ENCODE assay signal across 1 cellular context in the genomic region with DNA sequence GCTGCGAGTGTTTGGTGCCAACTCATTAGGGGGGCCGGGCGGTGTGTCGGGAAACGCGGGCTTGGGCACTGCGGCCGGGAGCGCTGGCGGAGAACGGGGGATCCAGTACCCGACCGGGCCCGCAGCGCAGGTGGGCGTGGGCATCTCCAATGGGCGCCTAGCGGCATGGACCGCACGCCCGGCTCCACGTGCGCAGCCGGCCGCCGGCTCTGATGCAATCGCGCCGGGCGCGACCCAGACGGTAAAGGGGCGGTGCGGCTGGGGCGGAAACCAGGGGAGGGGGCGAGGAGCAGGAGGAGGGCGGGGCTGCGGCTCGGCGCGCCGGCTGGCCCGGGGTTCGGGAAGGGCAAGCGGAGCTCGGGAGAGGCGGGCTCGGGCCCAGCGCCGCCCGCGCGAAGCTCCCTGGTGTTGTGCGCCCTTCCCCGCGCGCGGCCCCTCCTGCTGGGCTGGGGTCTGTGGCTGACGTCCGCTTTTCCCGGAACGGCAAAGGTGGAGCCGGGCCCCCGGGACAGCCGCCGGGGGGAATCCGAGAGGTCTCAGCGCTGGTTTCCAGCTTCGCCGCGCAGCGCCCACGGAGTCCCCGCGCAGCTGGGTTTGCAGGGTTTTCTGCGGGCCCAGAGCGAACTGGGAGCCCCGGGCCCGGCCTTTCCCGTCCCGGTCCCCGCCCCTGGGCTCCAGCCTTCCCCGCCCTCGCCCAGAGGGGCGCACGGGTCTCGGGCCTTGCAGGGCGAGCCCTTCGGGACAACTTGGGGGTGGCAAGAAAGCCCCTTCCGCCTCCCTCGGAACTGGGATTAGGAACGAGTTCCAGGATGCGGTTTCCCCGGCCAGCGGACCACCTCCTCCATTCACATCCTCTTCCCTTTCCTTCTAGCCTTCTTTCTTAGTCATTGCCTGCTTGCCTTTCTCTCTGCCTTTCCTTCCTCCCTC.
TF ChIP-seq lines count a peak whose summit lies in the region.

No MANE protein-coding gene starts in this region.

TF ChIP-seq in HepG2, 621 proteins besides CTCF, POLR2A, EP300 and RAD21 (continued from another document and continues in another):
- TF ChIP-seq, protein P1, sequence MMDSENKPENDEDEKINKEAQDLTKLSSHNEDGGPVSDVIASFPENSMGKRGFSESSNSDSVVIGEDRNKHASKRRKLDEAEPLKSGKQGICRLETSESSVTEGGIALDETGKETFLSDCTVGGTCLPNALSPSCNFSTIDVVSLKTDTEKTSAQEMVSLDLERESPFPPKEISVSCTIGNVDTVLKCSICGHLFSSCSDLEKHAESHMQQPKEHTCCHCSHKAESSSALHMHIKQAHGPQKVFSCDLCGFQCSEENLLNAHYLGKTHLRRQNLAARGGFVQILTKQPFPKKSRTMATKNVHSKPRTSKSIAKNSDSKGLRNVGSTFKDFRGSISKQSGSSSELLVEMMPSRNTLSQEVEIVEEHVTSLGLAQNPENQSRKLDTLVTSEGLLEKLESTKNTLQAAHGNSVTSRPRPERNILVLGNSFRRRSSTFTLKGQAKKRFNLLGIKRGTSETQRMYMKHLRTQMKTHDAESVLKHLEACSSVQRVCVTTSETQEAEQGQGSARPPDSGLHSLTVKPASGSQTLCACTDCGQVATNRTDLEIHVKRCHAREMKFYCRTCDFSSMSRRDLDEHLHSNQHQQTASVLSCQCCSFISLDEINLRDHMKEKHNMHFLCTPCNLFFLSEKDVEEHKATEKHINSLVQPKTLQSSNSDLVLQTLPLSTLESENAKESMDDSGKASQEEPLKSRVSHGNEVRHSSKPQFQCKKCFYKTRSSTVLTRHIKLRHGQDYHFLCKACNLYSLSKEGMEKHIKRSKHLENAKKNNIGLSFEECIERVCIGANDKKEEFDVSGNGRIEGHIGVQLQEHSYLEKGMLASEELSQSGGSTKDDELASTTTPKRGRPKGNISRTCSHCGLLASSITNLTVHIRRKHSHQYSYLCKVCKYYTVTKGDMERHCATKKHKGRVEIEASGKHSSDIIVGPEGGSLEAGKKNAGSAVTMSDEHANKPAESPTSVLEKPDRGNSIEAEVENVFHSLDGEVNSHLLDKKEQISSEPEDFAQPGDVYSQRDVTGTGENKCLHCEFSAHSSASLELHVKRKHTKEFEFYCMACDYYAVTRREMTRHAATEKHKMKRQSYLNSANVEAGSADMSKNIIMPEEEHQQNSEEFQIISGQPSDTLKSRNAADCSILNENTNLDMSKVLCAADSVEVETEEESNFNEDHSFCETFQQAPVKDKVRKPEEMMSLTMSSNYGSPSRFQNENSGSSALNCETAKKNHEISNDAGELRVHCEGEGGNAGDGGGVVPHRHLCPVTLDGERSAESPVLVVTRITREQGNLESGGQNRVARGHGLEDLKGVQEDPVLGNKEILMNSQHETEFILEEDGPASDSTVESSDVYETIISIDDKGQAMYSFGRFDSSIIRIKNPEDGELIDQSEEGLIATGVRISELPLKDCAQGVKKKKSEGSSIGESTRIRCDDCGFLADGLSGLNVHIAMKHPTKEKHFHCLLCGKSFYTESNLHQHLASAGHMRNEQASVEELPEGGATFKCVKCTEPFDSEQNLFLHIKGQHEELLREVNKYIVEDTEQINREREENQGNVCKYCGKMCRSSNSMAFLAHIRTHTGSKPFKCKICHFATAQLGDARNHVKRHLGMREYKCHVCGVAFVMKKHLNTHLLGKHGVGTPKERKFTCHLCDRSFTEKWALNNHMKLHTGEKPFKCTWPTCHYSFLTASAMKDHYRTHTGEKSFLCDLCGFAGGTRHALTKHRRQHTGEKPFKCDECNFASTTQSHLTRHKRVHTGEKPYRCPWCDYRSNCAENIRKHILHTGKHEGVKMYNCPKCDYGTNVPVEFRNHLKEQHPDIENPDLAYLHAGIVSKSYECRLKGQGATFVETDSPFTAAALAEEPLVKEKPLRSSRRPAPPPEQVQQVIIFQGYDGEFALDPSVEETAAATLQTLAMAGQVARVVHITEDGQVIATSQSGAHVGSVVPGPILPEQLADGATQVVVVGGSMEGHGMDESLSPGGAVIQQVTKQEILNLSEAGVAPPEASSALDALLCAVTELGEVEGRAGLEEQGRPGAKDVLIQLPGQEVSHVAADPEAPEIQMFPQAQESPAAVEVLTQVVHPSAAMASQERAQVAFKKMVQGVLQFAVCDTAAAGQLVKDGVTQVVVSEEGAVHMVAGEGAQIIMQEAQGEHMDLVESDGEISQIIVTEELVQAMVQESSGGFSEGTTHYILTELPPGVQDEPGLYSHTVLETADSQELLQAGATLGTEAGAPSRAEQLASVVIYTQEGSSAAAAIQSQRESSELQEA (CRISPR knock-in tag; IDR thresholded peaks at IDR 0.05; ENCODE audit: not compliant biosample characterization) = peak; percentile 90
- no peak for TF ChIP-seq THAP9 (CRISPR knock-in tag; IDR thresholded peaks at IDR 0.05; ENCODE audit: borderline replicate concordance)
- peak; percentile 71; the same call in 1 of the 2 replicates for TF ChIP-seq IKZF5 (CRISPR knock-in tag; IDR thresholded peaks at IDR 0.05)
- peak; percentile 77; the same call in 1 of the 2 replicates for TF ChIP-seq GATAD1 (CRISPR knock-in tag; IDR thresholded peaks at IDR 0.05)
- no peak for TF ChIP-seq HMGA1 (CRISPR knock-in tag; conservative IDR thresholded peaks at IDR 0.05)
- peak; percentile 90 for TF ChIP-seq ZHX1 (CRISPR knock-in tag; IDR thresholded peaks at IDR 0.05; ENCODE audit: low read depth)
- TF ChIP-seq ZNF543 (CRISPR knock-in tag; IDR thresholded peaks at IDR 0.05) = peak; percentile 91
- TF ChIP-seq HDAC2 (CRISPR knock-in tag; IDR thresholded peaks at IDR 0.05) = peak; percentile 79
- TF ChIP-seq SNAI1 (CRISPR knock-in tag; IDR thresholded peaks at IDR 0.05; ENCODE audit: borderline replicate concordance) = peak; percentile 76; the same call in 1 of the 2 replicates
- TF ChIP-seq GABPA (IDR thresholded peaks at IDR 0.05; ENCODE audit: low read depth, low read length) = peak; percentile 8; the same call in 1 of the 2 replicates
- TF ChIP-seq GABPA (CRISPR knock-in tag; IDR thresholded peaks at IDR 0.05; ENCODE audit: low read depth) = no peak
- TF ChIP-seq ZNF569 (CRISPR knock-in tag; IDR thresholded peaks at IDR 0.05; ENCODE audit: borderline replicate concordance) = 0 out of 2 replicates have a peak, but pooled peaks have one; percentile 38
- no peak for TF ChIP-seq ZNF382 (CRISPR knock-in tag; IDR thresholded peaks at IDR 0.05; ENCODE audit: borderline replicate concordance)
- no peak for TF ChIP-seq ZNF577 (CRISPR knock-in tag; IDR thresholded peaks at IDR 0.05; ENCODE audit: borderline replicate concordance, low read depth)
- no peak for TF ChIP-seq NR2F6 (IDR thresholded peaks at IDR 0.05)
- peak; percentile 62; the same call in 1 of the 2 replicates for TF ChIP-seq NR2F6 (CRISPR knock-in tag; IDR thresholded peaks at IDR 0.05)
- TF ChIP-seq ISL2 (CRISPR knock-in tag; IDR thresholded peaks at IDR 0.05) = peak; percentile 58
- TF ChIP-seq DZIP1 (CRISPR knock-in tag; IDR thresholded peaks at IDR 0.05) = peak; percentile 32; the same call in 1 of the 2 replicates
- peak; percentile 79; the same call in 1 of the 2 replicates for TF ChIP-seq ZC3H13 (CRISPR knock-in tag; IDR thresholded peaks at IDR 0.05)
- TF ChIP-seq ZNF737 (CRISPR knock-in tag; IDR thresholded peaks at IDR 0.05; ENCODE audit: borderline replicate concordance) = 0 out of 2 replicates have a peak, but pooled peaks have one; percentile 25
- TF ChIP-seq HNF4A (CRISPR knock-in tag; IDR thresholded peaks at IDR 0.05) = no peak
- TF ChIP-seq SIN3A (IDR thresholded peaks at IDR 0.05; ENCODE audit: borderline replicate concordance, low read depth, low read length) = peak; percentile 97
- peak; percentile 32; the same call in 1 of the 2 replicates for TF ChIP-seq ZNF790 (CRISPR knock-in tag; IDR thresholded peaks at IDR 0.05; ENCODE audit: borderline replicate concordance)
- no peak for TF ChIP-seq ZNF75D (CRISPR knock-in tag; IDR thresholded peaks at IDR 0.05; ENCODE audit: borderline replicate concordance)
- TF ChIP-seq, protein P2, sequence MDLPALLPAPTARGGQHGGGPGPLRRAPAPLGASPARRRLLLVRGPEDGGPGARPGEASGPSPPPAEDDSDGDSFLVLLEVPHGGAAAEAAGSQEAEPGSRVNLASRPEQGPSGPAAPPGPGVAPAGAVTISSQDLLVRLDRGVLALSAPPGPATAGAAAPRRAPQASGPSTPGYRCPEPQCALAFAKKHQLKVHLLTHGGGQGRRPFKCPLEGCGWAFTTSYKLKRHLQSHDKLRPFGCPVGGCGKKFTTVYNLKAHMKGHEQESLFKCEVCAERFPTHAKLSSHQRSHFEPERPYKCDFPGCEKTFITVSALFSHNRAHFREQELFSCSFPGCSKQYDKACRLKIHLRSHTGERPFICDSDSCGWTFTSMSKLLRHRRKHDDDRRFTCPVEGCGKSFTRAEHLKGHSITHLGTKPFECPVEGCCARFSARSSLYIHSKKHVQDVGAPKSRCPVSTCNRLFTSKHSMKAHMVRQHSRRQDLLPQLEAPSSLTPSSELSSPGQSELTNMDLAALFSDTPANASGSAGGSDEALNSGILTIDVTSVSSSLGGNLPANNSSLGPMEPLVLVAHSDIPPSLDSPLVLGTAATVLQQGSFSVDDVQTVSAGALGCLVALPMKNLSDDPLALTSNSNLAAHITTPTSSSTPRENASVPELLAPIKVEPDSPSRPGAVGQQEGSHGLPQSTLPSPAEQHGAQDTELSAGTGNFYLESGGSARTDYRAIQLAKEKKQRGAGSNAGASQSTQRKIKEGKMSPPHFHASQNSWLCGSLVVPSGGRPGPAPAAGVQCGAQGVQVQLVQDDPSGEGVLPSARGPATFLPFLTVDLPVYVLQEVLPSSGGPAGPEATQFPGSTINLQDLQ (CRISPR knock-in tag; IDR thresholded peaks at IDR 0.05) = no peak; the same call in 1 of the 2 replicates
- peak; percentile 42; the same call in 1 of the 2 replicates for TF ChIP-seq PCBP1 (IDR thresholded peaks at IDR 0.05; ENCODE audit: borderline replicate concordance, low read depth, low read length)
- no peak for TF ChIP-seq U2AF1 (optimal IDR thresholded peaks at IDR 0.05; ENCODE audit: low read depth, low read length)
